In the genomic region with DNA sequence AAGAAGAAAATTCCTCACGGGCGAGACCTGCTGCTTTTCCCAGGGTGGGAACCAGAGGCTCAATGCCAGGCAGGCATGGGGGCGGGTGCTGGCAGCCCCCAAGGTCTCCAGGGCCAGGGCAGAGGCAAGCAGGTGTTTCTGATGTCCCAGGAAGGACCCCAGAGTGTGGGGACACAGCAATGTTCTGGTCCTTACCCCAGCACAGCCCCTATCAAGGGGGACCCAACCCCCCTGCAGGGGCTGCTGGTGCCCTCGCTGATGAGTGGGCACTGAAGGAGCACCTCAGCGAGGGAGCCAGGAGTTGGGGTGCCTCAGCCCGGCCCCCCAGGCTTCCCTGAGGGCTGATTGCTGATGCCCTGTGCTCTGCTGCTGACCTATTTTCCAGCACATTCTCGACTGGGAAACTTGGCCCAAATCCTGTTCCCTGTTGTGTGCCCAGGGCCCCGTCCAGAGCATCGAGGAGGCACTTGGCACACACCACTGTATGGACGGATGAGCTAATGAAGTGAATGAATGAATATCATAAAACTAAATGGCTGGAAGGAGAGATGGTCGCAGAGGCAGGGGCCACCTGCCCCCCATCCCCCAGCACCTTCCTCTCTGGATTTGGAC, we compare ENCODE assay signal across 30 cellular contexts. TPM values are rescaled to one million over a fixed set of nuclear protein-coding genes. Genes with fewer than 3 reads are reported as not detected.
"Had no signal": no experiment of that assay in that cellular context is flagged by ENCODE, and none has a peak within 500 bp of the region (broad histone marks: within the 10 kb centered on the region; RNA-seq: fewer than 3 reads in every experiment).

No MANE protein-coding gene starts in this region.

- H3K27me3 ChIP-seq: MG63, Peyer's patch had no signal

- DNase-seq: activated CD4-positive, alpha-beta T cell treated with anti-CD3 and anti-CD28 coated beads, Interleukin-2, amount 10 ng/mL, durations not matched to agents 24 days and 14 days; activated CD4-positive, alpha-beta T cell treated with anti-CD3 and anti-CD28 coated beads, Interleukin-2, amount 50 U/mL, for 48 hours; activated CD8-positive, alpha-beta T cell treated with anti-CD3 and anti-CD28 coated beads, Interleukin-2, amount 10 ng/mL, durations not matched to agents 7 days and 5 days; activated gamma-delta T cell; activated naive CD4-positive, alpha-beta T cell treated with Interleukin-2 at 50 U/mL for 16 hours; activated naive CD8-positive, alpha-beta T cell treated with anti-CD3 and anti-CD28 coated beads, Interleukin-2, amount 10 ng/mL, durations not matched to agents 7 days and 5 days; activated T-cell treated with anti-CD3 and anti-CD28 coated beads, Interleukin-2, amount 50 U/mL, for 24 hours; Karpas-422; KBM-7; MG63; NCI-H1048; NCI-H1436 treated with DMSO at 0.1 percent for 48 hours; NCI-H187; NCI-H2029 treated with DMSO at 0.1 percent for 48 hours; NCI-H2107; NCI-H2171; NCI-H510A; NCI-H526; NCI-H748 treated with DMSO at 0.1 percent for 48 hours; NK-92 treated with Interleukin-12 subunit alpha and Interleukin-12 subunit beta, amount 100 ng/mL, for 24 hours; PC-3; Peyer's patch; RPMI8226; SW 1271; T-helper 1 cell; T1000 had no signal

- H3K36me3 Mint-ChIP-seq: activated naive CD4-positive, alpha-beta T cell treated with anti-CD3 and anti-CD28 coated beads, Interleukin-2, amount 50 U/mL, for 24 hours; activated naive CD8-positive, alpha-beta T cell treated with anti-CD3 and anti-CD28 coated beads, Interleukin-2, amount 10 ng/mL, durations not matched to agents 7 days and 5 days had no signal

- H3K27ac Mint-ChIP-seq: activated CD4-positive, alpha-beta T cell treated with anti-CD3 and anti-CD28 coated beads, Interleukin-2, amount 10 ng/mL, durations not matched to agents 24 days and 14 days; activated CD8-positive, alpha-beta T cell treated with anti-CD3 and anti-CD28 coated beads, Interleukin-2, amount 10 ng/mL, durations not matched to agents 7 days and 5 days; activated naive CD4-positive, alpha-beta T cell treated with anti-CD3 and anti-CD28 coated beads, Interleukin-2, amount 50 U/mL, for 24 hours; activated naive CD8-positive, alpha-beta T cell treated with anti-CD3 and anti-CD28 coated beads, Interleukin-2, amount 10 ng/mL, durations not matched to agents 7 days and 5 days; activated T-cell treated with anti-CD3 and anti-CD28 coated beads, Interleukin-2, amount 50 U/mL, for 24 hours; activated T-helper 2 cell treated with anti-CD3 and anti-CD28 coated beads, Interferon-gamma antibody, Interleukin-2, Interleukin-4, amounts not matched to agents 10 μg/mL and 5 μg/mL and 100 μg/mL, durations not matched to agents 14 hours and 24 hours and 36 hours had no signal

- H3K9me3 Mint-ChIP-seq: activated CD4-positive, alpha-beta T cell treated with anti-CD3 and anti-CD28 coated beads, Interleukin-2, amount 10 ng/mL, durations not matched to agents 24 days and 14 days; activated naive CD4-positive, alpha-beta T cell treated with anti-CD3 and anti-CD28 coated beads, Interleukin-2, amount 50 U/mL, for 24 hours; activated naive CD8-positive, alpha-beta T cell treated with anti-CD3 and anti-CD28 coated beads, Interleukin-2, amount 10 ng/mL, durations not matched to agents 7 days and 5 days; activated T-cell treated with anti-CD3 and anti-CD28 coated beads, Interleukin-2, amount 50 U/mL, for 24 hours; activated T-helper 2 cell treated with anti-CD3 and anti-CD28 coated beads, Interferon-gamma antibody, Interleukin-2, Interleukin-4, amounts not matched to agents 10 μg/mL and 5 μg/mL and 100 μg/mL, durations not matched to agents 14 hours and 24 hours and 36 hours; brain had no signal

- H3K27ac ChIP-seq: Peyer's patch had no signal

- H3K4me3 ChIP-seq: MG63, Peyer's patch had no signal

- H3K36me3 ChIP-seq: Peyer's patch had no signal

- H3K4me3 Mint-ChIP-seq: activated CD4-positive, alpha-beta T cell treated with anti-CD3 and anti-CD28 coated beads, Interleukin-2, amount 10 ng/mL, durations not matched to agents 24 days and 14 days; activated CD8-positive, alpha-beta T cell treated with anti-CD3 and anti-CD28 coated beads, Interleukin-2, amount 10 ng/mL, durations not matched to agents 7 days and 5 days; activated naive CD4-positive, alpha-beta T cell treated with anti-CD3 and anti-CD28 coated beads, Interleukin-2, amount 50 U/mL, for 24 hours; activated naive CD8-positive, alpha-beta T cell treated with anti-CD3 and anti-CD28 coated beads, Interleukin-2, amount 10 ng/mL, durations not matched to agents 7 days and 5 days; activated T-cell treated with anti-CD3 and anti-CD28 coated beads, Interleukin-2, amount 50 U/mL, for 24 hours had no signal

- FAIRE-seq: bronchial epithelial cell had no signal

- H3K9me3 ChIP-seq: MG63, Peyer's patch had no signal

- ATAC-seq: activated CD8-positive, alpha-beta T cell treated with anti-CD3 and anti-CD28 coated beads, Interleukin-2, amount 10 ng/mL, durations not matched to agents 7 days and 5 days; PC-3 had no signal

RNA-seq across cellular contexts. Expression of gene DBNDD1, which starts 2.8 kb away (rescaled TPM):
- total RNA-seq: activated CD4-positive, alpha-beta T cell treated with anti-CD3 and anti-CD28 coated beads, Interleukin-2, amount 10 ng/mL, durations not matched to agents 24 days and 14 days had no signal
